In genomic region chr6:44075137-44076015, GRCh38 we compare ENCODE assay signal across 1 cellular context.
TF ChIP-seq lines count a peak whose summit lies in the region.

No MANE protein-coding gene starts in this region.

TF ChIP-seq in HepG2, 621 proteins besides CTCF, POLR2A, EP300 and RAD21 (continued from another document and continues in another):
- TF ChIP-seq TCF12 (IDR thresholded peaks at IDR 0.05), result no peak
- 0 out of 2 replicates have a peak, but pooled peaks have one; percentile 80 for TF ChIP-seq TCF12 (CRISPR knock-in tag; IDR thresholded peaks at IDR 0.05)
- no peak for TF ChIP-seq ZNF549 (CRISPR knock-in tag; IDR thresholded peaks at IDR 0.05)
- 0 out of 2 replicates have a peak, but pooled peaks have one; percentile 75 for TF ChIP-seq THYN1 (CRISPR knock-in tag; IDR thresholded peaks at IDR 0.05; ENCODE audit: borderline replicate concordance, low read depth)
- no peak for TF ChIP-seq CCAR2 (optimal IDR thresholded peaks at IDR 0.05; ENCODE audit: low read depth, low read length)
- TF ChIP-seq, protein P1, sequence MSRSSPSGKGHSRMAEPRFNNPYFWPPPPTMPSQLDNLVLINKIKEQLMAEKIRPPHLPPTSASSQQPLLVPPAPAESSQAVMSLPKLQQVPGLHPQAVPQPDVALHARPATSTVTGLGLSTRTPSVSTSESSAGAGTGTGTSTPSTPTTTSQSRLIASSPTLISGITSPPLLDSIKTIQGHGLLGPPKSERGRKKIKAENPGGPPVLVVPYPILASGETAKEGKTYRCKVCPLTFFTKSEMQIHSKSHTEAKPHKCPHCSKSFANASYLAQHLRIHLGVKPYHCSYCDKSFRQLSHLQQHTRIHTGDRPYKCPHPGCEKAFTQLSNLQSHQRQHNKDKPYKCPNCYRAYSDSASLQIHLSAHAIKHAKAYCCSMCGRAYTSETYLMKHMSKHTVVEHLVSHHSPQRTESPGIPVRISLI (CRISPR knock-in tag; IDR thresholded peaks at IDR 0.05; ENCODE audit: borderline replicate concordance), result no peak
- TF ChIP-seq ZNF263 (CRISPR knock-in tag; IDR thresholded peaks at IDR 0.05), result peak; percentile 1; the same call in 1 of the 2 replicates
- TF ChIP-seq, protein P2, sequence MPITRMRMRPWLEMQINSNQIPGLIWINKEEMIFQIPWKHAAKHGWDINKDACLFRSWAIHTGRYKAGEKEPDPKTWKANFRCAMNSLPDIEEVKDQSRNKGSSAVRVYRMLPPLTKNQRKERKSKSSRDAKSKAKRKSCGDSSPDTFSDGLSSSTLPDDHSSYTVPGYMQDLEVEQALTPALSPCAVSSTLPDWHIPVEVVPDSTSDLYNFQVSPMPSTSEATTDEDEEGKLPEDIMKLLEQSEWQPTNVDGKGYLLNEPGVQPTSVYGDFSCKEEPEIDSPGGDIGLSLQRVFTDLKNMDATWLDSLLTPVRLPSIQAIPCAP (CRISPR knock-in tag; IDR thresholded peaks at IDR 0.05; ENCODE audit: low read depth), result no peak
- TF ChIP-seq ZNF207 (IDR thresholded peaks at IDR 0.05; ENCODE audit: borderline replicate concordance), result no peak
- TF ChIP-seq CERS6 (CRISPR knock-in tag; IDR thresholded peaks at IDR 0.05), result no peak
- TF ChIP-seq ZFP36L1 (CRISPR knock-in tag; IDR thresholded peaks at IDR 0.05), result no peak
- TF ChIP-seq ZNF383 (CRISPR knock-in tag; IDR thresholded peaks at IDR 0.05; ENCODE audit: borderline replicate concordance), result 0 out of 2 replicates have a peak, but pooled peaks have one; percentile 52
- TF ChIP-seq ZFX (CRISPR knock-in tag; IDR thresholded peaks at IDR 0.05; ENCODE audit: low read depth), result peak; percentile 96
- TF ChIP-seq PCBP2 (optimal IDR thresholded peaks at IDR 0.05; ENCODE audit: low read depth, low read length, poor library complexity, severe bottlenecking), result no peak
- TF ChIP-seq CREBL2 (CRISPR knock-in tag; IDR thresholded peaks at IDR 0.05; ENCODE audit: borderline replicate concordance), result no peak
- 0 out of 2 replicates have a peak, but pooled peaks have one; percentile 24 for TF ChIP-seq ZKSCAN8 (CRISPR knock-in tag; IDR thresholded peaks at IDR 0.05; ENCODE audit: borderline replicate concordance)
- TF ChIP-seq, protein P3, sequence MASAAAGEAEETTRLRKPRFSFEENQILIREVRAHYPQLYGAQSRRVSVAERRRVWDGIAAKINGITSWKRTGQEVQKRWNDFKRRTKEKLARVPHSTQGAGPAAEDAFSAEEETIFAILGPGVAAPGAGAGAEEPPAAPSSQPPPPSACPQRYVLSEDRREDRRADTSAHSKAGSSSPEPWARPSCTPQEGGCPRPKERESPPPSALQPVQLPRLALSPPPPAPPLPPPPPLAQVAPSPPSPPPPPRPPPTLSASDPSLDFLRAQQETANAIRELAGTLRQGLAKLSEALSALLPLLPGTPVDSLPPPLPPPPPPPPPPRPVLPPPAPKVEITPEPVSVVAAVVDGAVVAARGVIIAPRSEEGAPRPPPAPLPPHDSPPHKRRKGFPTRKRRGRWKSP (CRISPR knock-in tag; IDR thresholded peaks at IDR 0.05), result peak; percentile 31; the same call in 1 of the 2 replicates
- TF ChIP-seq IKZF5 (CRISPR knock-in tag; IDR thresholded peaks at IDR 0.05), result peak; percentile 93
- TF ChIP-seq RERE (CRISPR knock-in tag; IDR thresholded peaks at IDR 0.05; ENCODE audit: low read depth), result no peak
- TF ChIP-seq, protein P4, sequence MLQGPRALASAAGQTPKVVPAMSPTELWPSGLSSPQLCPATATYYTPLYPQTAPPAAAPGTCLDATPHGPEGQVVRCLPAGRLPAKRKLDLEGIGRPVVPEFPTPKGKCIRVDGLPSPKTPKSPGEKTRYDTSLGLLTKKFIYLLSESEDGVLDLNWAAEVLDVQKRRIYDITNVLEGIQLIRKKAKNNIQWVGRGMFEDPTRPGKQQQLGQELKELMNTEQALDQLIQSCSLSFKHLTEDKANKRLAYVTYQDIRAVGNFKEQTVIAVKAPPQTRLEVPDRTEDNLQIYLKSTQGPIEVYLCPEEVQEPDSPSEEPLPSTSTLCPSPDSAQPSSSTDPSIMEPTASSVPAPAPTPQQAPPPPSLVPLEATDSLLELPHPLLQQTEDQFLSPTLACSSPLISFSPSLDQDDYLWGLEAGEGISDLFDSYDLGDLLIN (CRISPR knock-in tag; IDR thresholded peaks at IDR 0.05; ENCODE audit: borderline replicate concordance), result no peak; the same call in 1 of the 2 replicates
- TF ChIP-seq, protein P5, sequence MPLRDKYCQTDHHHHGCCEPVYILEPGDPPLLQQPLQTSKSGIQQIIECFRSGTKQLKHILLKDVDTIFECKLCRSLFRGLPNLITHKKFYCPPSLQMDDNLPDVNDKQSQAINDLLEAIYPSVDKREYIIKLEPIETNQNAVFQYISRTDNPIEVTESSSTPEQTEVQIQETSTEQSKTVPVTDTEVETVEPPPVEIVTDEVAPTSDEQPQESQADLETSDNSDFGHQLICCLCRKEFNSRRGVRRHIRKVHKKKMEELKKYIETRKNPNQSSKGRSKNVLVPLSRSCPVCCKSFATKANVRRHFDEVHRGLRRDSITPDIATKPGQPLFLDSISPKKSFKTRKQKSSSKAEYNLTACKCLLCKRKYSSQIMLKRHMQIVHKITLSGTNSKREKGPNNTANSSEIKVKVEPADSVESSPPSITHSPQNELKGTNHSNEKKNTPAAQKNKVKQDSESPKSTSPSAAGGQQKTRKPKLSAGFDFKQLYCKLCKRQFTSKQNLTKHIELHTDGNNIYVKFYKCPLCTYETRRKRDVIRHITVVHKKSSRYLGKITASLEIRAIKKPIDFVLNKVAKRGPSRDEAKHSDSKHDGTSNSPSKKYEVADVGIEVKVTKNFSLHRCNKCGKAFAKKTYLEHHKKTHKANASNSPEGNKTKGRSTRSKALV (CRISPR knock-in tag; IDR thresholded peaks at IDR 0.05), result 0 out of 2 replicates have a peak, but pooled peaks have one; percentile 23
- peak; percentile 80; the same call in 1 of the 2 replicates for TF ChIP-seq IRF2 (CRISPR knock-in tag; IDR thresholded peaks at IDR 0.05)
- TF ChIP-seq FLYWCH1 (CRISPR knock-in tag; IDR thresholded peaks at IDR 0.05), result 0 out of 2 replicates have a peak, but pooled peaks have one; percentile 46
- no peak for TF ChIP-seq FOXP1 (IDR thresholded peaks at IDR 0.05)
- peak; percentile 67; the same call in 1 of the 2 replicates for TF ChIP-seq FOXP1 (CRISPR knock-in tag; IDR thresholded peaks at IDR 0.05)
- peak; percentile 88 for TF ChIP-seq ZNF605 (CRISPR knock-in tag; IDR thresholded peaks at IDR 0.05)
- TF ChIP-seq HIVEP1 (CRISPR knock-in tag; IDR thresholded peaks at IDR 0.05), result peak; percentile 48; the same call in 1 of the 2 replicates
- TF ChIP-seq, protein P6, sequence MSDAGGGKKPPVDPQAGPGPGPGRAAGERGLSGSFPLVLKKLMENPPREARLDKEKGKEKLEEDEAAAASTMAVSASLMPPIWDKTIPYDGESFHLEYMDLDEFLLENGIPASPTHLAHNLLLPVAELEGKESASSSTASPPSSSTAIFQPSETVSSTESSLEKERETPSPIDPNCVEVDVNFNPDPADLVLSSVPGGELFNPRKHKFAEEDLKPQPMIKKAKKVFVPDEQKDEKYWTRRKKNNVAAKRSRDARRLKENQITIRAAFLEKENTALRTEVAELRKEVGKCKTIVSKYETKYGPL (CRISPR knock-in tag; IDR thresholded peaks at IDR 0.05), result no peak
- TF ChIP-seq, protein P7, sequence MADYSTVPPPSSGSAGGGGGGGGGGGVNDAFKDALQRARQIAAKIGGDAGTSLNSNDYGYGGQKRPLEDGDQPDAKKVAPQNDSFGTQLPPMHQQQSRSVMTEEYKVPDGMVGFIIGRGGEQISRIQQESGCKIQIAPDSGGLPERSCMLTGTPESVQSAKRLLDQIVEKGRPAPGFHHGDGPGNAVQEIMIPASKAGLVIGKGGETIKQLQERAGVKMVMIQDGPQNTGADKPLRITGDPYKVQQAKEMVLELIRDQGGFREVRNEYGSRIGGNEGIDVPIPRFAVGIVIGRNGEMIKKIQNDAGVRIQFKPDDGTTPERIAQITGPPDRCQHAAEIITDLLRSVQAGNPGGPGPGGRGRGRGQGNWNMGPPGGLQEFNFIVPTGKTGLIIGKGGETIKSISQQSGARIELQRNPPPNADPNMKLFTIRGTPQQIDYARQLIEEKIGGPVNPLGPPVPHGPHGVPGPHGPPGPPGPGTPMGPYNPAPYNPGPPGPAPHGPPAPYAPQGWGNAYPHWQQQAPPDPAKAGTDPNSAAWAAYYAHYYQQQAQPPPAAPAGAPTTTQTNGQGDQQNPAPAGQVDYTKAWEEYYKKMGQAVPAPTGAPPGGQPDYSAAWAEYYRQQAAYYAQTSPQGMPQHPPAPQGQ (CRISPR knock-in tag; IDR thresholded peaks at IDR 0.05; ENCODE audit: borderline replicate concordance), result no peak
- 0 out of 2 replicates have a peak, but pooled peaks have one; percentile 23 for TF ChIP-seq NFYB (CRISPR knock-in tag; IDR thresholded peaks at IDR 0.05)
- TF ChIP-seq BHLHE40 (IDR thresholded peaks at IDR 0.05; ENCODE audit: low read length), result no peak
- TF ChIP-seq HNRNPK (IDR thresholded peaks at IDR 0.05; ENCODE audit: low read depth, low read length, poor library complexity, severe bottlenecking), result no peak
- no peak for TF ChIP-seq PHF5A (CRISPR knock-in tag; IDR thresholded peaks at IDR 0.05; ENCODE audit: low read depth, unreplicated experiment)
- TF ChIP-seq HHEX (CRISPR knock-in tag; IDR thresholded peaks at IDR 0.05), result no peak
- TF ChIP-seq ZNF737 (CRISPR knock-in tag; IDR thresholded peaks at IDR 0.05; ENCODE audit: borderline replicate concordance), result no peak
- peak; percentile 76; the same call in 1 of the 2 replicates for TF ChIP-seq ZNF788 (CRISPR knock-in tag; IDR thresholded peaks at IDR 0.05; ENCODE audit: borderline replicate concordance)
- no peak for TF ChIP-seq ZNF432 (CRISPR knock-in tag; IDR thresholded peaks at IDR 0.05; ENCODE audit: borderline replicate concordance)
- TF ChIP-seq, protein P8, sequence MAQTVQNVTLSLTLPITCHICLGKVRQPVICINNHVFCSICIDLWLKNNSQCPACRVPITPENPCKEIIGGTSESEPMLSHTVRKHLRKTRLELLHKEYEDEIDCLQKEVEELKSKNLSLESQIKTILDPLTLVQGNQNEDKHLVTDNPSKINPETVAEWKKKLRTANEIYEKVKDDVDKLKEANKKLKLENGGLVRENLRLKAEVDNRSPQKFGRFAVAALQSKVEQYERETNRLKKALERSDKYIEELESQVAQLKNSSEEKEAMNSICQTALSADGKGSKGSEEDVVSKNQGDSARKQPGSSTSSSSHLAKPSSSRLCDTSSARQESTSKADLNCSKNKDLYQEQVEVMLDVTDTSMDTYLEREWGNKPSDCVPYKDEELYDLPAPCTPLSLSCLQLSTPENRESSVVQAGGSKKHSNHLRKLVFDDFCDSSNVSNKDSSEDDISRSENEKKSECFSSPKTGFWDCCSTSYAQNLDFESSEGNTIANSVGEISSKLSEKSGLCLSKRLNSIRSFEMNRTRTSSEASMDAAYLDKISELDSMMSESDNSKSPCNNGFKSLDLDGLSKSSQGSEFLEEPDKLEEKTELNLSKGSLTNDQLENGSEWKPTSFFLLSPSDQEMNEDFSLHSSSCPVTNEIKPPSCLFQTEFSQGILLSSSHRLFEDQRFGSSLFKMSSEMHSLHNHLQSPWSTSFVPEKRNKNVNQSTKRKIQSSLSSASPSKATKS (CRISPR knock-in tag; IDR thresholded peaks at IDR 0.05), result no peak
- TF ChIP-seq ZFP41 (CRISPR knock-in tag; IDR thresholded peaks at IDR 0.05; ENCODE audit: borderline replicate concordance), result 0 out of 2 replicates have a peak, but pooled peaks have one; percentile 78
- no peak for TF ChIP-seq ZNF780A (CRISPR knock-in tag; IDR thresholded peaks at IDR 0.05)
- 0 out of 2 replicates have a peak, but pooled peaks have one; percentile 28 for TF ChIP-seq KLF12 (CRISPR knock-in tag; IDR thresholded peaks at IDR 0.05; ENCODE audit: borderline replicate concordance)
- no peak for TF ChIP-seq ZNF33A (CRISPR knock-in tag; IDR thresholded peaks at IDR 0.05; ENCODE audit: borderline replicate concordance)
